Comparison of ENCODE assay signal across 25 cellular contexts in the genomic region with DNA sequence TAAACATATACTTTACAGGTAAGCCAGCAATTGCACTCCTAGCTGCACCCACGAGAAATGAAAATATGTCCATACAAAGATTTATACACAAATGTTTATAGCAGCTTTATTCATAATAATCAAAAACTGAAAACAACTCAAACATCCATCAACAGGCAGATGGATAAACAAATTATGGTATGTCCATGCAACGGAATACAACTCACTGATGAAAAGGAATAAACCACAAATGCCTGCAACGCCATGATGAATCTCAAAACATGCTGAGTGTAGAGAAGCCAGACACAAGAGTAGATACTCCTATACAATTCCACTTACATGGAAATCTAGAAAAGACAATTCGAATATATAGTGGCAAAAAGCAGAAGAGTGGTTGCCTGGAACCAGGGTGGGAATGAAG.
DNase-seq lines count a peak whose midpoint lies in the region; ATAC-seq, FAIRE-seq and TF ChIP-seq lines count a peak whose summit lies in the region.
"Had no signal": no experiment of that assay in that cellular context is flagged by ENCODE, and none has a peak within 500 bp of the region (broad histone marks: within the 10 kb centered on the region; RNA-seq: fewer than 3 reads in every experiment).

No MANE protein-coding gene starts in this region.

- no peaks in the 10 kb centered on the region for H3K9me3 Mint-ChIP-seq in endothelial cell (ENCODE audit: unreplicated experiment)
- no peaks in the 10 kb centered on the region for H3K9me3 Mint-ChIP-seq in CD4-positive, alpha-beta memory T cell
- H3K9me3 Mint-ChIP-seq: CD4-positive, alpha-beta T cell; CD8-positive, alpha-beta memory T cell had no signal

- no peak overlapping the region for H3K4me3 ChIP-seq in SK-N-SH (ENCODE audit: low read depth in 2 of 2, low read length in 1 of 2)
- no peak overlapping the region for H3K4me3 ChIP-seq in HepG2 (replicated peaks in 1 of 3; ENCODE audit: insufficient read depth in 1 of 3, low read depth in 2 of 3, low read length in 3 of 3)
- no peak overlapping the region for H3K4me3 ChIP-seq in right lobe of liver
- no peak overlapping the region for H3K4me3 ChIP-seq in CD4-positive, alpha-beta memory T cell (ENCODE audit: low read length in 2 of 2)
- H3K4me3 ChIP-seq: A549; BLaER1 treated with 17β-estradiol and CSF1 and Interleukin-3, amounts not matched to agents 10 nM and 100 nM; GM12878 had no signal

- no peak for TF ChIP-seq EP300 in SK-N-SH (IDR thresholded peaks at IDR 0.05; ENCODE audit: borderline replicate concordance in 1 of 2, low read depth in 1 of 2, low read length in 1 of 2)
- TF ChIP-seq EP300 in HepG2 (IDR thresholded peaks at IDR 0.05; ENCODE audit: low read depth in 2 of 2, low read length in 2 of 2): no peak
- TF ChIP-seq EP300 in HepG2 (CRISPR knock-in tag; IDR thresholded peaks at IDR 0.05; ENCODE audit: borderline replicate concordance): no peak

- no peaks in the 10 kb centered on the region for H3K9me3 ChIP-seq in SK-N-SH
- H3K9me3 ChIP-seq in HepG2 (ENCODE audit: low read length): no peaks in the 10 kb centered on the region
- H3K9me3 ChIP-seq in right lobe of liver: no peaks in the 10 kb centered on the region
- no peaks in the 10 kb centered on the region for H3K9me3 ChIP-seq in CD4-positive, alpha-beta memory T cell (ENCODE audit: control insufficient read depth in 1 of 2, low read length in 2 of 2)

- H3K4me2 ChIP-seq in SK-N-SH: no peak overlapping the region
- H3K4me2 ChIP-seq in HepG2 (ENCODE audit: low read depth, low read length): no peak overlapping the region
- H3K4me2 ChIP-seq: A549; BLaER1 treated with 17β-estradiol and CSF1 and Interleukin-3, amounts not matched to agents 10 nM and 100 nM had no signal

- TF ChIP-seq RAD21 in SK-N-SH (IDR thresholded peaks at IDR 0.05; ENCODE audit: low read length): no peak
- no peak for TF ChIP-seq RAD21 in HepG2 (CRISPR knock-in tag; IDR thresholded peaks at IDR 0.05)

- TF ChIP-seq POLR2A in HepG2 (IDR thresholded peaks at IDR 0.05; ENCODE audit: insufficient read depth in 1 of 2, low read depth in 2 of 2, low read length in 2 of 2) (no peak), right lobe of liver (IDR thresholded peaks at IDR 0.05) (no peak)

- TSS peak; percentile 24 for BruUV-seq in HepG2 (replicated peaks; lab: Mats Ljungman, UMichigan)

- H3K27ac Mint-ChIP-seq in endothelial cell (ENCODE audit: unreplicated experiment): peak overlapping the region; percentile 19
- no peak overlapping the region for H3K27ac Mint-ChIP-seq in CD4-positive, alpha-beta memory T cell
- H3K27ac Mint-ChIP-seq: B cell; CD4-positive, alpha-beta T cell; CD8-positive, alpha-beta memory T cell had no signal

- no peaks in the 10 kb centered on the region for H3K27me3 ChIP-seq in SK-N-SH (ENCODE audit: insufficient read depth)
- no peaks in the 10 kb centered on the region for H3K27me3 ChIP-seq in HepG2 (ENCODE audit: control insufficient read depth in 1 of 2, insufficient read depth in 2 of 2, low read length in 2 of 2)
- no peaks in the 10 kb centered on the region for H3K27me3 ChIP-seq in right lobe of liver
- H3K27me3 ChIP-seq in CD4-positive, alpha-beta memory T cell (ENCODE audit: insufficient read depth, low read length): no peaks in the 10 kb centered on the region
- H3K27me3 ChIP-seq: BLaER1 treated with 17β-estradiol and CSF1 and Interleukin-3, amounts not matched to agents 10 nM and 100 nM had no signal

- peaks cover 84 to 98% of the 10 kb centered on the region in 2 experiments for H3K36me3 ChIP-seq in SK-N-SH (replicated peaks in 1 of 2; ENCODE audit: control insufficient read depth in 1 of 2, insufficient read depth in 2 of 2, low read length in 1 of 2)
- H3K36me3 ChIP-seq in HepG2 (replicated peaks in 1 of 2; ENCODE audit: control insufficient read depth in 1 of 2, insufficient read depth in 2 of 2, low read length in 2 of 2): peaks cover 61 to 100% of the 10 kb centered on the region in 2 experiments
- H3K36me3 ChIP-seq in right lobe of liver: peaks cover 23 to 94% (median 65%) of the 10 kb centered on the region in 4 donors
- no peaks in the 10 kb centered on the region for H3K36me3 ChIP-seq in CD4-positive, alpha-beta memory T cell (ENCODE audit: insufficient read depth, low read length)

- no peak overlapping the region for H2AFZ ChIP-seq in SK-N-SH (ENCODE audit: low read depth)
- H2AFZ ChIP-seq in HepG2 (ENCODE audit: low read length): no peak overlapping the region

- H3K4me1 ChIP-seq in SK-N-SH (ENCODE audit: control insufficient read depth in 1 of 2, insufficient read depth in 2 of 2, low read depth in 1 of 2, low read length in 1 of 2) (peaks cover 0 to 80% of the 10 kb centered on the region in 2 experiments; a peak in 2 of 4 replicates), HepG2 (ENCODE audit: insufficient read depth, low read length) (peaks cover 23% of the 10 kb centered on the region), right lobe of liver (no peaks in the 10 kb centered on the region)
- H3K4me1 ChIP-seq in CD4-positive, alpha-beta memory T cell (ENCODE audit: insufficient read depth, low read length): no peaks in the 10 kb centered on the region
- H3K4me1 ChIP-seq: A549 had no signal

- peaks cover 68% of the 10 kb centered on the region for H3K36me3 Mint-ChIP-seq in endothelial cell (ENCODE audit: low read depth, unreplicated experiment)
- H3K36me3 Mint-ChIP-seq in CD4-positive, alpha-beta memory T cell: no peaks in the 10 kb centered on the region

- in situ Hi-C loops in HepG2 (cut with HindIII; ENCODE audit: extremely low pct_ligation_motif_present, low pct_unique_long_range_greater_than_20kb): loop anchor here (5.0 kb wide), 1 partner anchor 381 kb away; no protein-coding TSS in a partner anchor

- DNase-seq in SK-N-SH (no peak), HepG2 (ENCODE audit: low spot score) (no peak), right lobe of liver (no peak), endothelial cell (ENCODE audit: low spot score) (no peak)
- no peak for DNase-seq in CD4-positive, alpha-beta memory T cell
- DNase-seq: AML-193; CD4-positive, alpha-beta T cell; CD8-positive, alpha-beta memory T cell; COR-L47; DMS 273 treated with DMSO at 0.1 percent for 48 hours; DMS153; DMS53; DMS79; DND-41; EL; GDM1 had no signal

- intact Hi-C loops in HepG2 (cut with micrococcal nuclease; ENCODE audit: unreplicated experiment): loop anchor here (2.0 kb wide), 1 partner anchor 88 kb away; no protein-coding TSS in a partner anchor
- intact Hi-C loops in right lobe of liver (cut with DNase I): no loop called here
- intact Hi-C loops in CD4-positive, alpha-beta memory T cell (cut with micrococcal nuclease): no loop called here

- peak overlapping the region in 1 of 2 experiments; percentile 98; a peak in 2 of 4 replicates for H3K27ac ChIP-seq in SK-N-SH (ENCODE audit: low read depth in 2 of 2, low read length in 1 of 2)
- peak overlapping the region; percentile 13 for H3K27ac ChIP-seq in HepG2 (ENCODE audit: extremely low read length, insufficient read depth, low read length)
- H3K27ac ChIP-seq in right lobe of liver: no peak overlapping the region
- no peak overlapping the region for H3K27ac ChIP-seq in CD4-positive, alpha-beta memory T cell (ENCODE audit: low read depth, low read length)
- H3K27ac ChIP-seq: 22Rv1; A549; BLaER1 treated with 17β-estradiol and CSF1 and Interleukin-3, amounts not matched to agents 10 nM and 100 nM; C4-2B had no signal

- peaks cover 4% of the 10 kb centered on the region for H3K27me3 Mint-ChIP-seq in endothelial cell (ENCODE audit: unreplicated experiment)
- H3K27me3 Mint-ChIP-seq in CD4-positive, alpha-beta memory T cell: no peaks in the 10 kb centered on the region
- H3K27me3 Mint-ChIP-seq: B cell; CD4-positive, alpha-beta T cell had no signal

- H3F3A ChIP-seq in SK-N-SH (replicated peaks; ENCODE audit: insufficient read depth): no peaks in the 10 kb centered on the region

- no peak for ATAC-seq in SK-N-SH treated with all-trans-retinoic acid at 6 μM for 48 hours
- no peak for ATAC-seq in HepG2
- ATAC-seq in right lobe of liver: no peak
- ATAC-seq: A549, GM12878 had no signal

- WGBS in SK-N-SH (ENCODE audit: low lambda C conversion rate): 95% methylated on average over 4 of the region's 4 CpGs
- WGBS in HepG2 (ENCODE audit: low lambda C conversion rate): 95% methylated on average over 4 of the region's 4 CpGs
- 87% methylated on average over 4 of the region's 4 CpGs for WGBS in right lobe of liver (ENCODE audit: insufficient coverage, low coverage, low lambda C conversion rate, missing lambda C conversion rate)

- no peaks in the 10 kb centered on the region for H3K9me2 ChIP-seq in SK-N-SH

- peak overlapping the region; percentile 28 for H3K4me3 Mint-ChIP-seq in endothelial cell (ENCODE audit: unreplicated experiment)
- H3K4me3 Mint-ChIP-seq in CD4-positive, alpha-beta memory T cell: no peak overlapping the region
- H3K4me3 Mint-ChIP-seq: B cell; CD4-positive, alpha-beta T cell; CD8-positive, alpha-beta memory T cell had no signal

- TF ChIP-seq CTCF in SK-N-SH (IDR thresholded peaks at IDR 0.05): no peak
- TF ChIP-seq CTCF in HepG2 (CRISPR knock-in tag; IDR thresholded peaks at IDR 0.05): no peak
- TF ChIP-seq CTCF in right lobe of liver (IDR thresholded peaks at IDR 0.05): no peak
- no peak for TF ChIP-seq CTCF in endothelial cell (IDR thresholded peaks at IDR 0.05; ENCODE audit: unreplicated experiment)

- no peaks in the 10 kb centered on the region for H4K20me1 ChIP-seq in SK-N-SH (ENCODE audit: insufficient read depth)
- H4K20me1 ChIP-seq in HepG2 (ENCODE audit: insufficient read depth, low read length): no peaks in the 10 kb centered on the region; the same call in 1 of the 2 replicates

- H3K79me2 ChIP-seq in SK-N-SH (ENCODE audit: insufficient read depth): no peaks in the 10 kb centered on the region
- no peaks in the 10 kb centered on the region for H3K79me2 ChIP-seq in HepG2 (ENCODE audit: insufficient read depth, low read length)

- peaks cover 9% of the 10 kb centered on the region for H3K4me1 Mint-ChIP-seq in endothelial cell (ENCODE audit: unreplicated experiment)
- peaks cover 2 to 6% (median 6%) of the 10 kb centered on the region in 4 donors for H3K4me1 Mint-ChIP-seq in CD4-positive, alpha-beta memory T cell

- POLR2A ChIA-PET in SK-N-SH (lab: Yijun Ruan, JAX) (interaction anchor here (1.4 kb wide), 1 partner anchor 76 kb away, joined by 7 read pairs; the partner anchor contains the start of gene EPAS1), HepG2 (lab: Yijun Ruan, JAX) (interaction anchor here (1.2 kb wide), 1 partner anchor 15 kb away, joined by 3 read pairs; no protein-coding TSS in a partner anchor)
- POLR2A ChIA-PET in CD4-positive, alpha-beta memory T cell (lab: Charles Lee; ENCODE audit: partially characterized antibody): no interaction called here

- H3K9ac ChIP-seq in SK-N-SH (no peak overlapping the region), HepG2 (ENCODE audit: insufficient read depth, low read depth, low read length) (no peak overlapping the region)
- H3K9ac ChIP-seq: BLaER1 treated with 17β-estradiol and CSF1 and Interleukin-3, amounts not matched to agents 10 nM and 100 nM had no signal

- no peak for FAIRE-seq in HepG2 (lab: Jason Lieb, UNC)
- FAIRE-seq: A549, GM12878, GM12892, GM18507 had no signal

- CTCF ChIA-PET in SK-N-SH (lab: Yijun Ruan, JAX): interaction anchor here (1.2 to 2.5 kb wide), 9 partner anchors 10 to 310 kb away, joined by 3 to 22 read pairs (median 6); no protein-coding TSS in a partner anchor
- CTCF ChIA-PET in HepG2 (lab: Yijun Ruan, JAX; ENCODE audit: low intra/inter-chr PET ratio, low total read pairs): no interaction called here
- CTCF ChIA-PET in CD4-positive, alpha-beta memory T cell (lab: Charles Lee; ENCODE audit: partially characterized antibody): interaction anchor here (1.7 to 2.8 kb wide), 2 partner anchors 308 to 310 kb away, joined by 3 to 7 read pairs; no protein-coding TSS in a partner anchor
